ENCODE assay signal across 14 cellular contexts in genomic region chr15:52137432-52138357, GRCh38. TPM values are rescaled to one million over a fixed set of nuclear protein-coding genes. Genes with fewer than 3 reads are reported as not detected.
A peak's percentile ranks its signal among the peaks of the same experiment; 100 is the strongest.
DNase-seq lines count a peak whose midpoint lies in the region; ATAC-seq, FAIRE-seq and TF ChIP-seq lines count a peak whose summit lies in the region.
"Had no signal": no experiment of that assay in that cellular context is flagged by ENCODE, and none has a peak within 500 bp of the region (broad histone marks: within the 10 kb centered on the region; RNA-seq: fewer than 3 reads in every experiment).

No MANE protein-coding gene starts in this region.

- whole genome bisulfite sequencing in K562 (ENCODE audit: insufficient coverage, low coverage, missing lambda C conversion rate): 44% methylated on average over 11 of the region's 12 CpGs

- TF ChIP-seq CTCF in Calu3 (IDR thresholded peaks at IDR 0.05; ENCODE audit: unreplicated experiment) (no peak), K562 (IDR thresholded peaks at IDR 0.05 in 2 of 3, conservative IDR thresholded peaks at IDR 0.05 in 1 of 3; ENCODE audit: insufficient read depth in 2 of 3, low read depth in 1 of 3, low read length in 3 of 3) (peak in 1 of 3 experiments; percentile 4; a peak in 1 of 6 replicates), neutrophil (IDR thresholded peaks at IDR 0.05) (no peak)

- no peak overlapping the region for H3K9ac ChIP-seq in K562 (ENCODE audit: insufficient read depth in 1 of 2, low read depth in 2 of 2, low read length in 2 of 2)

- H3K9me3 Mint-ChIP-seq in Calu3 (ENCODE audit: low read depth, unreplicated experiment): no peaks in the 10 kb centered on the region
- H3K9me3 Mint-ChIP-seq: activated naive CD4-positive, alpha-beta T cell treated with anti-CD3 and anti-CD28 coated beads, Interleukin-2, amount 50 U/mL, for 24 hours; GM23338; T-helper 1 cell treated with Interleukin-12 subunit alpha and Interleukin-12 subunit beta and Interleukin-4 antibody, amounts not matched to agents 30 μg/mL and 1 μg/mL, for 36 hours had no signal

- H3K4me2 ChIP-seq in K562 (ENCODE audit: insufficient read depth, low read length): no peak overlapping the region
- H3K4me2 ChIP-seq: GM23338 had no signal

- no peaks in the 10 kb centered on the region for H3K9me3 ChIP-seq in K562 (replicated peaks; ENCODE audit: control insufficient read depth, insufficient read depth, low read depth, low read length)
- no peaks in the 10 kb centered on the region for H3K9me3 ChIP-seq in neutrophil
- H3K9me3 ChIP-seq: Caco-2 had no signal

- H3K36me3 Mint-ChIP-seq in Calu3 (ENCODE audit: insufficient read depth, unreplicated experiment): peaks cover 25% of the 10 kb centered on the region

- DNase-seq in Calu3 (no peak), NCI-H69 (lab: John Stamatoyannopoulos, UW) (peak; percentile 63), K562 (ENCODE audit: extremely low read depth in 1 of 4, low spot score in 3 of 4) (peak; percentile 18 to 76 (median 43)), SW 1271 (lab: John Stamatoyannopoulos, UW) (no peak), NCI-H187 treated with DMSO at 0.1 percent for 48 hours (lab: John Stamatoyannopoulos, UW) (no peak), NCI-H2227 treated with DMSO at 0.1 percent for 48 hours (lab: John Stamatoyannopoulos, UW) (no peak), COLO668 (lab: John Stamatoyannopoulos, UW; ENCODE audit: unreplicated experiment) (no peak)
- DNase-seq: Caco-2, NCI-H1417 treated with DMSO at 0.1 percent for 48 hours had no signal

- H3K4me1 ChIP-seq in K562 (replicated peaks in 1 of 2; ENCODE audit: control insufficient read depth in 2 of 2, insufficient read depth in 2 of 2, low read length in 2 of 2): peaks cover 12 to 21% of the 10 kb centered on the region in 2 experiments; a peak in 4 of 5 replicates
- peaks cover 33 to 42% of the 10 kb centered on the region in 2 experiments for H3K4me1 ChIP-seq in neutrophil (ENCODE audit: control insufficient read depth in 1 of 2, insufficient read depth in 1 of 2, low read depth in 1 of 2, low read length in 1 of 2)

- H3K4me3 ChIP-seq in K562: no peak overlapping the region
- peak overlapping the region in 1 of 2 experiments; percentile 3 for H3K4me3 ChIP-seq in neutrophil (ENCODE audit: low read depth in 1 of 2, low read length in 1 of 2)
- H3K4me3 ChIP-seq: GM23338 had no signal

- no peak overlapping the region for H3K4me3 Mint-ChIP-seq in Calu3 (ENCODE audit: low read depth, unreplicated experiment)
- H3K4me3 Mint-ChIP-seq: activated naive CD4-positive, alpha-beta T cell treated with anti-CD3 and anti-CD28 coated beads, Interleukin-2, amount 50 U/mL, for 24 hours; GM23338; T-helper 1 cell treated with Interleukin-12 subunit alpha and Interleukin-12 subunit beta and Interleukin-4 antibody, amounts not matched to agents 30 μg/mL and 1 μg/mL, for 36 hours had no signal

- no peaks in the 10 kb centered on the region for H3K36me3 ChIP-seq in K562 (ENCODE audit: control insufficient read depth, insufficient read depth, low read length)
- H3K36me3 ChIP-seq in neutrophil: no peaks in the 10 kb centered on the region

- no peak for TF ChIP-seq POLR2A in K562 (conservative IDR thresholded peaks at IDR 0.05)

- TF ChIP-seq EP300 in K562 (IDR thresholded peaks at IDR 0.05; ENCODE audit: low read length): peak; percentile 56

- POLR2A ChIA-PET in K562 (lab: Yijun Ruan, JAX): interaction anchor here (0.7 kb wide), 2 partner anchors 41 to 149 kb away, joined by 3 read pairs; no protein-coding TSS in a partner anchor

- no peaks in the 10 kb centered on the region for H3K9me1 ChIP-seq in K562 (ENCODE audit: control insufficient read depth, insufficient read depth, low read length)

- H3K27ac ChIP-seq in K562 (ENCODE audit: extremely low read depth, low read depth, low read length) (no peak overlapping the region), neutrophil (peak overlapping the region; percentile 25)

- peak overlapping the region; percentile 22 for H3K27ac Mint-ChIP-seq in Calu3 (ENCODE audit: unreplicated experiment)
- H3K27ac Mint-ChIP-seq: activated naive CD4-positive, alpha-beta T cell treated with anti-CD3 and anti-CD28 coated beads, Interleukin-2, amount 50 U/mL, for 24 hours; GM23338; T-helper 1 cell treated with Interleukin-12 subunit alpha and Interleukin-12 subunit beta and Interleukin-4 antibody, amounts not matched to agents 30 μg/mL and 1 μg/mL, for 36 hours had no signal

- H4K20me1 ChIP-seq in K562 (replicated peaks; ENCODE audit: control insufficient read depth, insufficient read depth, low read length): no peaks in the 10 kb centered on the region

- peaks cover 31% of the 10 kb centered on the region for H3K4me1 Mint-ChIP-seq in Calu3 (ENCODE audit: low read depth, unreplicated experiment)

- H3K27me3 Mint-ChIP-seq in Calu3 (ENCODE audit: unreplicated experiment): no peaks in the 10 kb centered on the region
- H3K27me3 Mint-ChIP-seq: activated naive CD4-positive, alpha-beta T cell treated with anti-CD3 and anti-CD28 coated beads, Interleukin-2, amount 50 U/mL, for 24 hours had no signal

- H2AFZ ChIP-seq in K562 (ENCODE audit: low read depth, low read length): no peak overlapping the region
- H2AFZ ChIP-seq: GM23338 had no signal

- peak; percentile 78 for ATAC-seq in K562
- ATAC-seq: GM23338 had no signal

- H3K27me3 ChIP-seq in K562 (ENCODE audit: control insufficient read depth in 2 of 2, insufficient read depth in 2 of 2, low read length in 2 of 2): no peaks in the 10 kb centered on the region
- peaks cover 18% of the 10 kb centered on the region for H3K27me3 ChIP-seq in neutrophil

- peak; percentile 7 to 13; a peak in 2 of 4 replicates for TF ChIP-seq RAD21 in K562 (CRISPR knock-in tag; conservative IDR thresholded peaks at IDR 0.05 in 1 of 2, IDR thresholded peaks at IDR 0.05 in 1 of 2)

- no TSS peak for BruUV-seq in Calu3 (replicated peaks; lab: Mats Ljungman, UMichigan)
- no TSS peak for BruUV-seq in K562 (replicated peaks; lab: Mats Ljungman, UMichigan)

- CTCF ChIA-PET in Calu3 (lab: Charles Lee) (interaction anchor here (0.6 to 0.7 kb wide), 2 partner anchors 87 to 465 kb away, joined by 4 to 6 read pairs; no protein-coding TSS in a partner anchor), K562 (lab: Yijun Ruan, JAX; ENCODE audit: low intra/inter-chr PET ratio) (interaction anchor here (1.6 kb wide), 1 partner anchor 156 kb away, joined by 3 read pairs; no protein-coding TSS in a partner anchor)

- peak; percentile 40 for FAIRE-seq in K562 (lab: Jason Lieb, UNC)

- intact Hi-C loops in Calu3 (cut with micrococcal nuclease; ENCODE audit: unreplicated experiment): no loop called here
- intact Hi-C loops in K562 (cut with micrococcal nuclease): loop anchor here (5.0 kb wide), 1 partner anchor 35 kb away; no protein-coding TSS in a partner anchor

- in situ Hi-C loops in K562 (cut with MboI): no loop called here

- H3K79me2 ChIP-seq in K562 (ENCODE audit: control insufficient read depth, insufficient read depth, low read length): no peaks in the 10 kb centered on the region

TF ChIP-seq in K562, 482 proteins besides CTCF, POLR2A, EP300 and RAD21 (continues in another document):
- no peak for TF ChIP-seq E2F6 (IDR thresholded peaks at IDR 0.05; ENCODE audit: borderline replicate concordance in 1 of 2, extremely low read depth in 1 of 2, insufficient read depth in 1 of 2, insufficient read length in 1 of 2, low read depth in 1 of 2, low read length in 1 of 2, poor library complexity in 1 of 2, severe bottlenecking in 1 of 2)

RNA-seq across cellular contexts. Expression of gene BCL2L10, which starts 25.1 kb away (rescaled TPM):
- total RNA-seq in Calu3 (2022) (0.47 TPM in 1 of 2 replicates, not detected in the other), K562 (2014; rRNA removed) (not detected in 2 replicates), K562 (2014; rRNA removed; fragmentation: Illumina TruSeq; extraction: Trizol) (not detected in 2 replicates), K562 (2015; rRNA removed; fragmentation: Illumina TruSeq; extraction: Trizol) (not detected in 2 replicates), K562 (2021) (not detected in 2 replicates)
- total RNA-seq in K562 (2011; cell fraction: chromatin; rRNA removed; ENCODE audit: low replicate concordance): not detected in 2 replicates
- not detected in 2 replicates for total RNA-seq in K562 (2011; cell fraction: nucleolus; rRNA removed)
- not detected in 2 replicates for total RNA-seq in K562 (2011; cell fraction: nucleoplasm; rRNA removed)
- polyA plus RNA-seq in K562 (2011; rRNA removed) (not detected in 2 replicates), K562 (2014; fragmentation: Illumina TruSeq; extraction: Trizol) (not detected in 2 replicates), K562 (2014; fragmentation: Nextera tagmentation; extraction: Ambion mirVana) (not detected), K562 (2014; rRNA removed) (not detected in 2 replicates)
- not detected in 2 replicates for polyA plus RNA-seq in K562 (2011; cell fraction: cytosol; rRNA removed)
- not detected in 2 replicates for polyA plus RNA-seq in K562 (2011; cell fraction: nucleus; rRNA removed)
- polyA plus RNA-seq in K562 (2012): not detected in 2 replicates
- polyA minus RNA-seq in K562 (2011; rRNA and poly(A)+ RNA removed): not detected in 2 replicates
- not detected in 2 replicates for polyA minus RNA-seq in K562 (2011; cell fraction: cytosol; rRNA and poly(A)+ RNA removed)
- not detected in 2 replicates for polyA minus RNA-seq in K562 (2011; cell fraction: nucleus; rRNA and poly(A)+ RNA removed)
- total RNA-seq: subcutaneous adipose tissue had no signal

RNA-seq across cellular contexts. Expression of gene GNB5, which starts 53.5 kb away (rescaled TPM):
- total RNA-seq in Calu3 (2022) (35.6 and 48.8 TPM in 2 replicates), K562 (2014; rRNA removed) (0.77 and 2.5 TPM in 2 replicates), K562 (2014; rRNA removed; fragmentation: Illumina TruSeq; extraction: Trizol) (0.64 and 0.84 TPM in 2 replicates), K562 (2015; rRNA removed; fragmentation: Illumina TruSeq; extraction: Trizol) (0.11 and 0.98 TPM in 2 replicates), K562 (2021) (1.0 and 1.1 TPM in 2 replicates)
- total RNA-seq in K562 (2011; cell fraction: chromatin; rRNA removed; ENCODE audit: low replicate concordance): 1.4 and 1.9 TPM in 2 replicates
- 0.92 and 1.2 TPM in 2 replicates for total RNA-seq in K562 (2011; cell fraction: nucleolus; rRNA removed)
- total RNA-seq in K562 (2011; cell fraction: nucleoplasm; rRNA removed): 2.1 and 2.2 TPM in 2 replicates
- polyA plus RNA-seq in K562 (2011; rRNA removed) (0.70 and 0.79 TPM in 2 replicates), K562 (2014; fragmentation: Illumina TruSeq; extraction: Trizol) (0.61 and 0.70 TPM in 2 replicates), K562 (2014; fragmentation: Nextera tagmentation; extraction: Ambion mirVana) (under 1 TPM; 0.14 to 0.32 TPM), K562 (2014; rRNA removed) (0.63 and 2.1 TPM in 2 replicates)
- polyA plus RNA-seq in K562 (2011; cell fraction: cytosol; rRNA removed): 0.55 and 0.79 TPM in 2 replicates
- 0.48 and 0.74 TPM in 2 replicates for polyA plus RNA-seq in K562 (2011; cell fraction: nucleus; rRNA removed)
- polyA plus RNA-seq in K562 (2012): 0.92 and 1.2 TPM in 2 replicates
- 0.77 and 0.81 TPM in 2 replicates for polyA minus RNA-seq in K562 (2011; rRNA and poly(A)+ RNA removed)
- polyA minus RNA-seq in K562 (2011; cell fraction: cytosol; rRNA and poly(A)+ RNA removed): 1.0 and 2.4 TPM in 2 replicates
- 0.44 and 1.3 TPM in 2 replicates for polyA minus RNA-seq in K562 (2011; cell fraction: nucleus; rRNA and poly(A)+ RNA removed)

Comparison
In these comparisons a context has a peak if more than half of its experiments do, and no peak if none do; other contexts are left out.
1. DNase-seq: peak in NCI-H69 (single experiment) and K562 (4 of 4); none in Calu3 (single experiment), SW 1271 (0 of 2), NCI-H187 treated with DMSO at 0.1 percent for 48 hours (single experiment), NCI-H2227 treated with DMSO at 0.1 percent for 48 hours (single experiment) and COLO668 (single experiment).
2. RNA of gene GNB5, which starts 53.5 kb away (total RNA-seq): 35.6 to 48.8 TPM in Calu3; 0.11 to 2.5 TPM in K562; every median in the first group is over 10 times any median in the second.